Comparison of ENCODE assay signal across 8 cellular contexts in genomic region chr14:81219821-81220487, GRCh38. TPM values are rescaled to one million over a fixed set of nuclear protein-coding genes. Genes with fewer than 3 reads are reported as not detected.
A peak's percentile ranks its signal among the peaks of the same experiment; 100 is the strongest.
DNase-seq lines count a peak whose midpoint lies in the region; ATAC-seq and TF ChIP-seq lines count a peak whose summit lies in the region.

No MANE protein-coding gene starts in this region.

- peaks cover 7% of the 10 kb centered on the region for H3K36me3 Mint-ChIP-seq in natural killer cell
- H3K36me3 Mint-ChIP-seq in type B pancreatic cell, result peaks cover 21% of the 10 kb centered on the region

- H3K27me3 Mint-ChIP-seq in natural killer cell (ENCODE audit: low read depth in 2 of 2) (peaks cover 0 to 3% of the 10 kb centered on the region in 2 donors), type B pancreatic cell (peaks cover 8% of the 10 kb centered on the region)

- no peaks in the 10 kb centered on the region for H3K9me3 Mint-ChIP-seq in natural killer cell
- H3K9me3 Mint-ChIP-seq in type B pancreatic cell, result no peaks in the 10 kb centered on the region

- peak overlapping the region; percentile 99 to 100 for H3K27ac Mint-ChIP-seq in natural killer cell
- H3K27ac Mint-ChIP-seq in type B pancreatic cell, result peak overlapping the region; percentile 100

- intact Hi-C loops in natural killer cell (cut with micrococcal nuclease), result loop anchor here (1.0 kb wide), 3 partner anchors 50 to 313 kb away; partner anchors contain the start of gene SEL1L

- TF ChIP-seq CTCF in natural killer cell (IDR thresholded peaks at IDR 0.05) (no peak), type B pancreatic cell (conservative IDR thresholded peaks at IDR 0.05) (no peak)

- H3K4me1 Mint-ChIP-seq in natural killer cell, result peaks cover 32 to 46% of the 10 kb centered on the region in 2 donors
- peaks cover 21% of the 10 kb centered on the region for H3K4me1 Mint-ChIP-seq in type B pancreatic cell (ENCODE audit: unreplicated experiment)

- H3K4me3 Mint-ChIP-seq in natural killer cell (peak overlapping the region; percentile 100), type B pancreatic cell (peak overlapping the region; percentile 100)

- ATAC-seq in natural killer cell, result peak; percentile 2 to 5 (median 4)

- DNase-seq in NK-92 treated with Interleukin-12 subunit alpha and Interleukin-12 subunit beta, amount 100 ng/mL, for 24 hours (lab: John Stamatoyannopoulos, UW), result peak; percentile 29
- DNase-seq in NK-92 (lab: John Stamatoyannopoulos, UW; ENCODE audit: unreplicated experiment) (no peak), NCI-H526 (lab: John Stamatoyannopoulos, UW) (peak; percentile 66 to 70), fibroblast of gingiva (ENCODE audit: low read depth) (peak; percentile 18), natural killer cell (peak; percentile 56), type B pancreatic cell (ENCODE audit: extremely low spot score, unreplicated experiment) (peak; percentile 69), NCI-H2196 treated with DMSO at 0.1 percent for 48 hours (lab: John Stamatoyannopoulos, UW; ENCODE audit: unreplicated experiment) (no peak)
- peak; percentile 57 to 65 for DNase-seq in activated T-cell treated with anti-CD3 and anti-CD28 coated beads, Interleukin-2, amount 50 U/mL, for 48 hours

RNA-seq across cellular contexts. Expression of gene GTF2A1, which starts 0.8 kb away (rescaled TPM):
- total RNA-seq in natural killer cell, result 10 to 100 TPM; 24.5 to 32.7 (median 28.6) TPM
- total RNA-seq in type B pancreatic cell (ENCODE audit: low replicate concordance), result 31.4 and 40.9 TPM in 2 replicates

Comparison
In these comparisons a context has a peak if more than half of its experiments do, and no peak if none do; other contexts are left out.
1. DNase-seq: peak in NK-92 treated with Interleukin-12 subunit alpha and Interleukin-12 subunit beta, amount 100 ng/mL, for 24 hours (single experiment), NCI-H526 (2 of 2), activated T-cell treated with anti-CD3 and anti-CD28 coated beads, Interleukin-2, amount 50 U/mL, for 48 hours (2 of 2), fibroblast of gingiva (single experiment), natural killer cell (single experiment) and type B pancreatic cell (single experiment); none in NK-92 (single experiment) and NCI-H2196 treated with DMSO at 0.1 percent for 48 hours (single experiment).